Comparison of ENCODE assay signal across 1 cellular context in the genomic region with DNA sequence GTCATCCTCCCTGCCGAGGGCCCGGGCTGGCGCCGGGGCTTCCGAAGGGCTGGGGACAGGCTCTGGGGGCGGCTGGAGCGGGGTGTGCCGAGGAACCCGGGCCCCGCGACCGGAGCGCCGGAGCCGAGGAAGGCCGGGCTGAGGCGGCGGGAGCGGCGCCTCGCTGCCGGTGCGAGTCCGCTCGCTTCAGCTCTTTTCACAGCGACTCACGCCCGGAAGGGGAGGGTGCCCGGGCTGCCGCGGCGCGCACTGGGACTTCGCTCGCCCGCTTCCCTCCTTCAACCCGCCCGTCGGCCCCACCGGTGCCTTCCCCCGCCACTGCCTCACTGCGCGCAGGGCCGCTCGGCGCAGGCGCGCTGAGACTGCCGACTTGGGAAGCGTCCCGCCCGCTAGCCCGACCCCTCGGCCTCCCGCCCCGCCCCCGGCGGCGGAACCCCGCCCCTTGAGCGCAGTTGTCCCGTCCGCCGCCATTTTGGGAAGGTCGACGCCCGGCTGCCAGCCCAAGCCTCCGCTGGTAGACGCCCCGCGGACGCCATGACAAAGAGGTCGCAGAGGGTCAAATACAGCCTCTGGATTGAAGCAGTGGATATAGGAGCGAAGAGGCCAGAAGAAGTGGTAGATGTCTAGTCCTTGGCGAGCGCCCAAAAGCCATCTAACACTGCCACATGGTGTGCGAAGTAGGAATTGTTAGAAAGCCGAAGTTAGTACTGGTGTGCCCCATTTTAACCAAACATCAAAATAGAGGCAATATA.
TF ChIP-seq lines count a peak whose summit lies in the region.

A gene with protein sequence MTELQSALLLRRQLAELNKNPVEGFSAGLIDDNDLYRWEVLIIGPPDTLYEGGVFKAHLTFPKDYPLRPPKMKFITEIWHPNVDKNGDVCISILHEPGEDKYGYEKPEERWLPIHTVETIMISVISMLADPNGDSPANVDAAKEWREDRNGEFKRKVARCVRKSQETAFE (minus strand): TSS at position 364 of the 752 bp plus-strand sequence. CDS start 359 bp downstream, at position 5.

TF ChIP-seq in GM12878, 131 proteins besides CTCF, POLR2A, EP300 and RAD21 (continued from another document and continues in another):
- TF ChIP-seq, protein P1, sequence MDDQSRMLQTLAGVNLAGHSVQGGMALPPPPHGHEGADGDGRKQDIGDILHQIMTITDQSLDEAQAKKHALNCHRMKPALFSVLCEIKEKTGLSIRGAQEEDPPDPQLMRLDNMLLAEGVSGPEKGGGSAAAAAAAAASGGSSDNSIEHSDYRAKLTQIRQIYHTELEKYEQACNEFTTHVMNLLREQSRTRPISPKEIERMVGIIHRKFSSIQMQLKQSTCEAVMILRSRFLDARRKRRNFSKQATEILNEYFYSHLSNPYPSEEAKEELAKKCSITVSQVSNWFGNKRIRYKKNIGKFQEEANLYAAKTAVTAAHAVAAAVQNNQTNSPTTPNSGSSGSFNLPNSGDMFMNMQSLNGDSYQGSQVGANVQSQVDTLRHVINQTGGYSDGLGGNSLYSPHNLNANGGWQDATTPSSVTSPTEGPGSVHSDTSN (IDR thresholded peaks at IDR 0.05; ENCODE audit: insufficient replicate concordance, low read depth, low read length), result no peak
- TF ChIP-seq ATF7 (IDR thresholded peaks at IDR 0.05; ENCODE audit: low read depth), result no peak
- TF ChIP-seq SMAD1 (IDR thresholded peaks at IDR 0.05; ENCODE audit: low read depth, partially characterized antibody), result no peak
- TF ChIP-seq, protein P2, sequence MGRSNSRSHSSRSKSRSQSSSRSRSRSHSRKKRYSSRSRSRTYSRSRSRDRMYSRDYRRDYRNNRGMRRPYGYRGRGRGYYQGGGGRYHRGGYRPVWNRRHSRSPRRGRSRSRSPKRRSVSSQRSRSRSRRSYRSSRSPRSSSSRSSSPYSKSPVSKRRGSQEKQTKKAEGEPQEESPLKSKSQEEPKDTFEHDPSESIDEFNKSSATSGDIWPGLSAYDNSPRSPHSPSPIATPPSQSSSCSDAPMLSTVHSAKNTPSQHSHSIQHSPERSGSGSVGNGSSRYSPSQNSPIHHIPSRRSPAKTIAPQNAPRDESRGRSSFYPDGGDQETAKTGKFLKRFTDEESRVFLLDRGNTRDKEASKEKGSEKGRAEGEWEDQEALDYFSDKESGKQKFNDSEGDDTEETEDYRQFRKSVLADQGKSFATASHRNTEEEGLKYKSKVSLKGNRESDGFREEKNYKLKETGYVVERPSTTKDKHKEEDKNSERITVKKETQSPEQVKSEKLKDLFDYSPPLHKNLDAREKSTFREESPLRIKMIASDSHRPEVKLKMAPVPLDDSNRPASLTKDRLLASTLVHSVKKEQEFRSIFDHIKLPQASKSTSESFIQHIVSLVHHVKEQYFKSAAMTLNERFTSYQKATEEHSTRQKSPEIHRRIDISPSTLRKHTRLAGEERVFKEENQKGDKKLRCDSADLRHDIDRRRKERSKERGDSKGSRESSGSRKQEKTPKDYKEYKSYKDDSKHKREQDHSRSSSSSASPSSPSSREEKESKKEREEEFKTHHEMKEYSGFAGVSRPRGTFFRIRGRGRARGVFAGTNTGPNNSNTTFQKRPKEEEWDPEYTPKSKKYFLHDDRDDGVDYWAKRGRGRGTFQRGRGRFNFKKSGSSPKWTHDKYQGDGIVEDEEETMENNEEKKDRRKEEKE (IDR thresholded peaks at IDR 0.05), result no peak
- TF ChIP-seq POLR2AphosphoS5 (IDR thresholded peaks at IDR 0.05; ENCODE audit: low read length), result peak; percentile 89
- TF ChIP-seq, protein P3, sequence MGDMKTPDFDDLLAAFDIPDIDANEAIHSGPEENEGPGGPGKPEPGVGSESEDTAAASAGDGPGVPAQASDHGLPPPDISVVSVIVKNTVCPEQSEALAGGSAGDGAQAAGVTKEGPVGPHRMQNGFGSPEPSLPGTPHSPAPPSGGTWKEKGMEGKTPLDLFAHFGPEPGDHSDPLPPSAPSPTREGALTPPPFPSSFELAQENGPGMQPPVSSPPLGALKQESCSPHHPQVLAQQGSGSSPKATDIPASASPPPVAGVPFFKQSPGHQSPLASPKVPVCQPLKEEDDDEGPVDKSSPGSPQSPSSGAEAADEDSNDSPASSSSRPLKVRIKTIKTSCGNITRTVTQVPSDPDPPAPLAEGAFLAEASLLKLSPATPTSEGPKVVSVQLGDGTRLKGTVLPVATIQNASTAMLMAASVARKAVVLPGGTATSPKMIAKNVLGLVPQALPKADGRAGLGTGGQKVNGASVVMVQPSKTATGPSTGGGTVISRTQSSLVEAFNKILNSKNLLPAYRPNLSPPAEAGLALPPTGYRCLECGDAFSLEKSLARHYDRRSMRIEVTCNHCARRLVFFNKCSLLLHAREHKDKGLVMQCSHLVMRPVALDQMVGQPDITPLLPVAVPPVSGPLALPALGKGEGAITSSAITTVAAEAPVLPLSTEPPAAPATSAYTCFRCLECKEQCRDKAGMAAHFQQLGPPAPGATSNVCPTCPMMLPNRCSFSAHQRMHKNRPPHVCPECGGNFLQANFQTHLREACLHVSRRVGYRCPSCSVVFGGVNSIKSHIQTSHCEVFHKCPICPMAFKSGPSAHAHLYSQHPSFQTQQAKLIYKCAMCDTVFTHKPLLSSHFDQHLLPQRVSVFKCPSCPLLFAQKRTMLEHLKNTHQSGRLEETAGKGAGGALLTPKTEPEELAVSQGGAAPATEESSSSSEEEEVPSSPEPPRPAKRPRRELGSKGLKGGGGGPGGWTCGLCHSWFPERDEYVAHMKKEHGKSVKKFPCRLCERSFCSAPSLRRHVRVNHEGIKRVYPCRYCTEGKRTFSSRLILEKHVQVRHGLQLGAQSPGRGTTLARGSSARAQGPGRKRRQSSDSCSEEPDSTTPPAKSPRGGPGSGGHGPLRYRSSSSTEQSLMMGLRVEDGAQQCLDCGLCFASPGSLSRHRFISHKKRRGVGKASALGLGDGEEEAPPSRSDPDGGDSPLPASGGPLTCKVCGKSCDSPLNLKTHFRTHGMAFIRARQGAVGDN (IDR thresholded peaks at IDR 0.05), result peak; percentile 16
- TF ChIP-seq, protein P4, sequence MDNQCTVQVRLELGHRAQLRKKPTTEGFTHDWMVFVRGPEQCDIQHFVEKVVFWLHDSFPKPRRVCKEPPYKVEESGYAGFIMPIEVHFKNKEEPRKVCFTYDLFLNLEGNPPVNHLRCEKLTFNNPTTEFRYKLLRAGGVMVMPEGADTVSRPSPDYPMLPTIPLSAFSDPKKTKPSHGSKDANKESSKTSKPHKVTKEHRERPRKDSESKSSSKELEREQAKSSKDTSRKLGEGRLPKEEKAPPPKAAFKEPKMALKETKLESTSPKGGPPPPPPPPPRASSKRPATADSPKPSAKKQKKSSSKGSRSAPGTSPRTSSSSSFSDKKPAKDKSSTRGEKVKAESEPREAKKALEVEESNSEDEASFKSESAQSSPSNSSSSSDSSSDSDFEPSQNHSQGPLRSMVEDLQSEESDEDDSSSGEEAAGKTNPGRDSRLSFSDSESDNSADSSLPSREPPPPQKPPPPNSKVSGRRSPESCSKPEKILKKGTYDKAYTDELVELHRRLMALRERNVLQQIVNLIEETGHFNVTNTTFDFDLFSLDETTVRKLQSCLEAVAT (IDR thresholded peaks at IDR 0.05), result 0 out of 2 replicates have a peak, but pooled peaks have one; percentile 58
- no peak for TF ChIP-seq CBFB (IDR thresholded peaks at IDR 0.05; ENCODE audit: low read depth)
- TF ChIP-seq ZNF384 (IDR thresholded peaks at IDR 0.05; ENCODE audit: borderline replicate concordance, low read depth, low read length), result no peak
- TF ChIP-seq DPF2 (IDR thresholded peaks at IDR 0.05), result peak; percentile 63
- no peak for TF ChIP-seq ZSCAN29 (IDR thresholded peaks at IDR 0.05)
- TF ChIP-seq, protein P5, sequence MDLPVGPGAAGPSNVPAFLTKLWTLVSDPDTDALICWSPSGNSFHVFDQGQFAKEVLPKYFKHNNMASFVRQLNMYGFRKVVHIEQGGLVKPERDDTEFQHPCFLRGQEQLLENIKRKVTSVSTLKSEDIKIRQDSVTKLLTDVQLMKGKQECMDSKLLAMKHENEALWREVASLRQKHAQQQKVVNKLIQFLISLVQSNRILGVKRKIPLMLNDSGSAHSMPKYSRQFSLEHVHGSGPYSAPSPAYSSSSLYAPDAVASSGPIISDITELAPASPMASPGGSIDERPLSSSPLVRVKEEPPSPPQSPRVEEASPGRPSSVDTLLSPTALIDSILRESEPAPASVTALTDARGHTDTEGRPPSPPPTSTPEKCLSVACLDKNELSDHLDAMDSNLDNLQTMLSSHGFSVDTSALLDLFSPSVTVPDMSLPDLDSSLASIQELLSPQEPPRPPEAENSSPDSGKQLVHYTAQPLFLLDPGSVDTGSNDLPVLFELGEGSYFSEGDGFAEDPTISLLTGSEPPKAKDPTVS (IDR thresholded peaks at IDR 0.05; ENCODE audit: low read depth, low read length), result no peak; the same call in 1 of the 2 replicates
- TF ChIP-seq PAX8 (IDR thresholded peaks at IDR 0.05), result no peak
- TF ChIP-seq MTA3 (IDR thresholded peaks at IDR 0.05; ENCODE audit: borderline replicate concordance, low read length), result no peak
- TF ChIP-seq CHD1 (IDR thresholded peaks at IDR 0.05; ENCODE audit: low read depth, low read length), result no peak
- TF ChIP-seq, protein P6, sequence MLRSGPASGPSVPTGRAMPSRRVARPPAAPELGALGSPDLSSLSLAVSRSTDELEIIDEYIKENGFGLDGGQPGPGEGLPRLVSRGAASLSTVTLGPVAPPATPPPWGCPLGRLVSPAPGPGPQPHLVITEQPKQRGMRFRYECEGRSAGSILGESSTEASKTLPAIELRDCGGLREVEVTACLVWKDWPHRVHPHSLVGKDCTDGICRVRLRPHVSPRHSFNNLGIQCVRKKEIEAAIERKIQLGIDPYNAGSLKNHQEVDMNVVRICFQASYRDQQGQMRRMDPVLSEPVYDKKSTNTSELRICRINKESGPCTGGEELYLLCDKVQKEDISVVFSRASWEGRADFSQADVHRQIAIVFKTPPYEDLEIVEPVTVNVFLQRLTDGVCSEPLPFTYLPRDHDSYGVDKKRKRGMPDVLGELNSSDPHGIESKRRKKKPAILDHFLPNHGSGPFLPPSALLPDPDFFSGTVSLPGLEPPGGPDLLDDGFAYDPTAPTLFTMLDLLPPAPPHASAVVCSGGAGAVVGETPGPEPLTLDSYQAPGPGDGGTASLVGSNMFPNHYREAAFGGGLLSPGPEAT (IDR thresholded peaks at IDR 0.05; ENCODE audit: low read depth), result no peak
- TF ChIP-seq, protein P7, sequence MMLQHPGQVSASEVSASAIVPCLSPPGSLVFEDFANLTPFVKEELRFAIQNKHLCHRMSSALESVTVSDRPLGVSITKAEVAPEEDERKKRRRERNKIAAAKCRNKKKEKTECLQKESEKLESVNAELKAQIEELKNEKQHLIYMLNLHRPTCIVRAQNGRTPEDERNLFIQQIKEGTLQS (IDR thresholded peaks at IDR 0.05; ENCODE audit: borderline replicate concordance, extremely low read depth, low read depth, low read length), result no peak
- TF ChIP-seq GABPA (IDR thresholded peaks at IDR 0.05; ENCODE audit: low read depth), result no peak
- TF ChIP-seq, protein P8, sequence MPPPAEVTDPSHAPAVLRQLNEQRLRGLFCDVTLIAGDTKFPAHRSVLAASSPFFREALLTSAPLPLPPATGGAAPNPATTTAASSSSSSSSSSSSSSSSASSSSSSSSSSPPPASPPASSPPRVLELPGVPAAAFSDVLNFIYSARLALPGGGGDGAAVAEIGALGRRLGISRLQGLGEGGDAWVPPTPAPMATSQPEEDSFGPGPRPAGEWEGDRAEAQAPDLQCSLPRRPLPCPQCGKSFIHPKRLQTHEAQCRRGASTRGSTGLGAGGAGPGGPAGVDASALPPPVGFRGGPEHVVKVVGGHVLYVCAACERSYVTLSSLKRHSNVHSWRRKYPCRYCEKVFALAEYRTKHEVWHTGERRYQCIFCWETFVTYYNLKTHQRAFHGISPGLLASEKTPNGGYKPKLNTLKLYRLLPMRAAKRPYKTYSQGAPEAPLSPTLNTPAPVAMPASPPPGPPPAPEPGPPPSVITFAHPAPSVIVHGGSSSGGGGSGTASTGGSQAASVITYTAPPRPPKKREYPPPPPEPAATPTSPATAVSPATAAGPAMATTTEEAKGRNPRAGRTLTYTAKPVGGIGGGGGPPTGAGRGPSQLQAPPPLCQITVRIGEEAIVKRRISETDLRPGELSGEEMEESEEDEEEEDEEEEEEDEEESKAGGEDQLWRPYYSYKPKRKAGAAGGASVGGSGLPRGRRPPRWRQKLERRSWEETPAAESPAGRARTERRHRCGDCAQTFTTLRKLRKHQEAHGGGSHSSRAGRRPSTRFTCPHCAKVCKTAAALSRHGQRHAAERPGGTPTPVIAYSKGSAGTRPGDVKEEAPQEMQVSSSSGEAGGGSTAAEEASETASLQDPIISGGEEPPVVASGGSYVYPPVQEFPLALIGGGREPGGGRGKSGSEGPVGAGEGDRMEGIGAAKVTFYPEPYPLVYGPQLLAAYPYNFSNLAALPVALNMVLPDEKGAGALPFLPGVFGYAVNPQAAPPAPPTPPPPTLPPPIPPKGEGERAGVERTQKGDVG (CRISPR knock-in tag; IDR thresholded peaks at IDR 0.05), result no peak
- TF ChIP-seq NFXL1 (IDR thresholded peaks at IDR 0.05; ENCODE audit: borderline replicate concordance), result no peak
- TF ChIP-seq BCL11A (IDR thresholded peaks at IDR 0.05; ENCODE audit: low read depth, low read length), result 0 out of 2 replicates have a peak, but pooled peaks have one; percentile 10
- TF ChIP-seq, protein P9, sequence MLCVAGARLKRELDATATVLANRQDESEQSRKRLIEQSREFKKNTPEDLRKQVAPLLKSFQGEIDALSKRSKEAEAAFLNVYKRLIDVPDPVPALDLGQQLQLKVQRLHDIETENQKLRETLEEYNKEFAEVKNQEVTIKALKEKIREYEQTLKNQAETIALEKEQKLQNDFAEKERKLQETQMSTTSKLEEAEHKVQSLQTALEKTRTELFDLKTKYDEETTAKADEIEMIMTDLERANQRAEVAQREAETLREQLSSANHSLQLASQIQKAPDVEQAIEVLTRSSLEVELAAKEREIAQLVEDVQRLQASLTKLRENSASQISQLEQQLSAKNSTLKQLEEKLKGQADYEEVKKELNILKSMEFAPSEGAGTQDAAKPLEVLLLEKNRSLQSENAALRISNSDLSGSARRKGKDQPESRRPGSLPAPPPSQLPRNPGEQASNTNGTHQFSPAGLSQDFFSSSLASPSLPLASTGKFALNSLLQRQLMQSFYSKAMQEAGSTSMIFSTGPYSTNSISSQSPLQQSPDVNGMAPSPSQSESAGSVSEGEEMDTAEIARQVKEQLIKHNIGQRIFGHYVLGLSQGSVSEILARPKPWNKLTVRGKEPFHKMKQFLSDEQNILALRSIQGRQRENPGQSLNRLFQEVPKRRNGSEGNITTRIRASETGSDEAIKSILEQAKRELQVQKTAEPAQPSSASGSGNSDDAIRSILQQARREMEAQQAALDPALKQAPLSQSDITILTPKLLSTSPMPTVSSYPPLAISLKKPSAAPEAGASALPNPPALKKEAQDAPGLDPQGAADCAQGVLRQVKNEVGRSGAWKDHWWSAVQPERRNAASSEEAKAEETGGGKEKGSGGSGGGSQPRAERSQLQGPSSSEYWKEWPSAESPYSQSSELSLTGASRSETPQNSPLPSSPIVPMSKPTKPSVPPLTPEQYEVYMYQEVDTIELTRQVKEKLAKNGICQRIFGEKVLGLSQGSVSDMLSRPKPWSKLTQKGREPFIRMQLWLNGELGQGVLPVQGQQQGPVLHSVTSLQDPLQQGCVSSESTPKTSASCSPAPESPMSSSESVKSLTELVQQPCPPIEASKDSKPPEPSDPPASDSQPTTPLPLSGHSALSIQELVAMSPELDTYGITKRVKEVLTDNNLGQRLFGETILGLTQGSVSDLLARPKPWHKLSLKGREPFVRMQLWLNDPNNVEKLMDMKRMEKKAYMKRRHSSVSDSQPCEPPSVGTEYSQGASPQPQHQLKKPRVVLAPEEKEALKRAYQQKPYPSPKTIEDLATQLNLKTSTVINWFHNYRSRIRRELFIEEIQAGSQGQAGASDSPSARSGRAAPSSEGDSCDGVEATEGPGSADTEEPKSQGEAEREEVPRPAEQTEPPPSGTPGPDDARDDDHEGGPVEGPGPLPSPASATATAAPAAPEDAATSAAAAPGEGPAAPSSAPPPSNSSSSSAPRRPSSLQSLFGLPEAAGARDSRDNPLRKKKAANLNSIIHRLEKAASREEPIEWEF (IDR thresholded peaks at IDR 0.05; ENCODE audit: insufficient replicate concordance, low read depth, low read length), result no peak
- peak; percentile 35; the same call in 1 of the 2 replicates for TF ChIP-seq RUNX3 (IDR thresholded peaks at IDR 0.05; ENCODE audit: low read length)
- TF ChIP-seq CBX3 (IDR thresholded peaks at IDR 0.05; ENCODE audit: borderline replicate concordance, low read depth), result no peak
- peak; percentile 7 to 67; a peak in 2 of 4 replicates for TF ChIP-seq BHLHE40 (IDR thresholded peaks at IDR 0.05; ENCODE audit: borderline replicate concordance in 1 of 2, low read depth in 2 of 2, low read length in 1 of 2)
- TF ChIP-seq NFYA (IDR thresholded peaks at IDR 0.05; ENCODE audit: borderline replicate concordance, low read depth, low read length), result no peak
